In genomic region chr11:11787305-11788066, GRCh38 we compare ENCODE assay signal across 8 cellular contexts. TPM values are rescaled to one million over a fixed set of nuclear protein-coding genes. Genes with fewer than 3 reads are reported as not detected.
DNase-seq lines count a peak whose midpoint lies in the region; ATAC-seq, FAIRE-seq and TF ChIP-seq lines count a peak whose summit lies in the region.

No MANE protein-coding gene starts in this region.

- H3K4me3 Mint-ChIP-seq in type B pancreatic cell: no peak overlapping the region

- peak; percentile 81 for TF ChIP-seq CTCF in AG09309 (IDR thresholded peaks at IDR 0.05; ENCODE audit: control insufficient read depth, insufficient read depth, low read depth, low read length, missing control alignments)
- peak; percentile 83 for TF ChIP-seq CTCF in LNCaP clone FGC (IDR thresholded peaks at IDR 0.05; ENCODE audit: control insufficient read depth, extremely low read depth, insufficient read depth)
- peak; percentile 75 to 80 (median 80) for TF ChIP-seq CTCF in pancreas (IDR thresholded peaks at IDR 0.05)
- TF ChIP-seq CTCF in type B pancreatic cell (conservative IDR thresholded peaks at IDR 0.05): peak; percentile 94

- 66 to 68% methylated on average over 7 of the region's 7 CpGs for WGBS in pancreas, 2 donors

- H3K4me3 ChIP-seq in AG09309 (ENCODE audit: control insufficient read depth, low read depth, low read length): no peak overlapping the region
- H3K4me3 ChIP-seq in LNCaP clone FGC (ENCODE audit: low read depth, low read length): no peak overlapping the region
- H3K4me3 ChIP-seq in pancreas: no peak overlapping the region

- no peak overlapping the region for H3K27ac ChIP-seq in pancreas

- no peaks in the 10 kb centered on the region for H3K27me3 ChIP-seq in pancreas

- intact Hi-C loops in pancreas (cut with DNase I): loop anchor here in 2 of 3 donors (5.0 to 10.0 kb wide), 4 partner anchors 743 to 993 kb away; no protein-coding TSS in a partner anchor

- no peaks in the 10 kb centered on the region for H3K36me3 Mint-ChIP-seq in type B pancreatic cell

- H3K9me3 ChIP-seq in pancreas: no peaks in the 10 kb centered on the region

- H3K27ac Mint-ChIP-seq in type B pancreatic cell: no peak overlapping the region

- DNase-seq in AG09309 (ENCODE audit: low read depth): peak; percentile 35
- peak; percentile 61 for DNase-seq in LNCaP clone FGC (ENCODE audit: low read depth)
- DNase-seq in SHP77 treated with DMSO at 0.1 percent for 48 hours (lab: John Stamatoyannopoulos, UW): peak; percentile 10
- peak; percentile 53 for DNase-seq in activated T-helper 9 cell treated with anti-CD3 and anti-CD28 coated beads, Interleukin-2, amount 50 U/mL, for 16 hours (ENCODE audit: low read depth)
- peak in 1 of 2 donors; percentile 51 for DNase-seq in frontal cortex (ENCODE audit: low spot score in 2 of 2)
- peak; percentile 50 to 75 (median 61) for DNase-seq in pancreas
- peak; percentile 74 for DNase-seq in type B pancreatic cell (ENCODE audit: extremely low spot score, unreplicated experiment)

- no peaks in the 10 kb centered on the region for H3K4me1 ChIP-seq in pancreas

- H3K4me1 Mint-ChIP-seq in type B pancreatic cell (ENCODE audit: unreplicated experiment): peaks cover 6% of the 10 kb centered on the region

- FAIRE-seq in frontal cortex (lab: Jason Lieb, UNC): peak; percentile 79
- peak; percentile 77 for FAIRE-seq in pancreas (lab: Jason Lieb, UNC)

- peak; percentile 70 for ATAC-seq in GM18907 (IDR thresholded peaks at IDR 0.05; ENCODE audit: unreplicated experiment)
- peak; percentile 80 to 98 (median 95) for ATAC-seq in pancreas

- peaks cover 4% of the 10 kb centered on the region for H3K9me3 Mint-ChIP-seq in type B pancreatic cell

- H3K36me3 ChIP-seq in pancreas: no peaks in the 10 kb centered on the region

- H3K27me3 Mint-ChIP-seq in type B pancreatic cell: peaks cover 7% of the 10 kb centered on the region

RNA-seq across cellular contexts. Expression of gene USP47, which starts 54.3 kb away (rescaled TPM):
- total RNA-seq in frontal cortex: 149 TPM
- total RNA-seq in pancreas: 10 to 100 TPM; 20.1 to 32.3 (median 21.3) TPM
- 10 to 100 TPM; 16.2 to 23.9 TPM for polyA plus RNA-seq in pancreas
- 46.3 and 54.4 TPM in 2 replicates for total RNA-seq in type B pancreatic cell (ENCODE audit: low replicate concordance)
